Comparison of ENCODE assay signal across 20 cellular contexts in genomic region chr14:94904636-94905035, GRCh38.
DNase-seq lines count a peak whose midpoint lies in the region; ATAC-seq and TF ChIP-seq lines count a peak whose summit lies in the region.
"Had no signal": no experiment of that assay in that cellular context is flagged by ENCODE, and none has a peak within 500 bp of the region (broad histone marks: within the 10 kb centered on the region; RNA-seq: fewer than 3 reads in every experiment).

No MANE protein-coding gene starts in this region.

- peak; percentile 63 for DNase-seq in AG08396 (ENCODE audit: low spot score)
- DNase-seq in HS-27A (ENCODE audit: low read depth): peak; percentile 11
- DNase-seq in cardiac fibroblast (ENCODE audit: low read depth in 2 of 2): peak; percentile 7 to 18
- peak; percentile 1 for DNase-seq in iPS DF 6.9 (ENCODE audit: low read depth, low spot score)
- no peak for DNase-seq in hippocampal formation (lab: John Stamatoyannopoulos, UW)
- DNase-seq in DMS114 treated with DMSO at 0.1 percent for 48 hours (lab: John Stamatoyannopoulos, UW; ENCODE audit: unreplicated experiment): no peak
- DNase-seq in NCI-H2171 treated with DMSO at 0.1 percent for 48 hours (lab: John Stamatoyannopoulos, UW): no peak
- DNase-seq: activated CD4-positive, alpha-beta T cell treated with anti-CD3 and anti-CD28 coated beads, Interleukin-2, amount 50 U/mL, for 1 hour; activated T-cell treated with anti-CD3 and anti-CD28 coated beads, Interleukin-2, amount 50 U/mL, for 48 hours; CD4-positive, alpha-beta memory T cell; DMS79; effector CD8-positive, alpha-beta T cell; foreskin melanocyte; left ventricle myocardium superior; NCI-H1105; stimulated activated CD4-positive, alpha-beta T cell treated with anti-CD3 and anti-CD28 coated beads, Interleukin-4, amount 100 ng/mL, for 1 hour had no signal

- no peak for ATAC-seq in GM18498 (IDR thresholded peaks at IDR 0.05; ENCODE audit: unreplicated experiment)
- ATAC-seq: A549, left ventricle myocardium superior had no signal

- no peak for TF ChIP-seq CTCF in cardiac fibroblast (IDR thresholded peaks at IDR 0.05; ENCODE audit: low read depth, low read length)

- no CpG with 5 or more reads among the region's 4 CpGs for WGBS in iPS DF 6.9 (ENCODE audit: insufficient coverage, insufficient read length)

- no peak overlapping the region for H3K27ac ChIP-seq in iPS DF 6.9 (ENCODE audit: low read length)
- H3K27ac ChIP-seq: A549, cardiac muscle cell, vagina had no signal

- H3K4me1 ChIP-seq in iPS DF 6.9 (ENCODE audit: control insufficient read depth, insufficient read depth, low read length): no peaks in the 10 kb centered on the region
- H3K4me1 ChIP-seq: A549, vagina had no signal

- H3K9me3 ChIP-seq in iPS DF 6.9 (ENCODE audit: control insufficient read depth, insufficient read depth, low read length): no peaks in the 10 kb centered on the region
- H3K9me3 ChIP-seq: A549, vagina had no signal

- no peak overlapping the region for H3K4me3 ChIP-seq in cardiac fibroblast (replicated peaks in 1 of 2; ENCODE audit: low read depth in 2 of 2, low read length in 2 of 2)
- no peak overlapping the region for H3K4me3 ChIP-seq in iPS DF 6.9 (ENCODE audit: low read length)
- H3K4me3 ChIP-seq: A549, cardiac muscle cell, vagina had no signal

- no peaks in the 10 kb centered on the region for H3K36me3 ChIP-seq in iPS DF 6.9 (ENCODE audit: control insufficient read depth, insufficient read depth, low read length)
- H3K36me3 ChIP-seq: cardiac muscle cell, vagina had no signal

- H3K27me3 ChIP-seq in iPS DF 6.9 (ENCODE audit: control insufficient read depth, insufficient read depth, low read length): no peaks in the 10 kb centered on the region
- H3K27me3 ChIP-seq: vagina had no signal

Comparison
In these comparisons a context has a peak if more than half of its experiments do, and no peak if none do; other contexts are left out.
1. DNase-seq: peak in AG08396 (single experiment), HS-27A (single experiment), cardiac fibroblast (2 of 2) and iPS DF 6.9 (single experiment); none in hippocampal formation (0 of 2), DMS114 treated with DMSO at 0.1 percent for 48 hours (single experiment) and NCI-H2171 treated with DMSO at 0.1 percent for 48 hours (single experiment).